ENCODE assay signal across 8 cellular contexts in the genomic region with DNA sequence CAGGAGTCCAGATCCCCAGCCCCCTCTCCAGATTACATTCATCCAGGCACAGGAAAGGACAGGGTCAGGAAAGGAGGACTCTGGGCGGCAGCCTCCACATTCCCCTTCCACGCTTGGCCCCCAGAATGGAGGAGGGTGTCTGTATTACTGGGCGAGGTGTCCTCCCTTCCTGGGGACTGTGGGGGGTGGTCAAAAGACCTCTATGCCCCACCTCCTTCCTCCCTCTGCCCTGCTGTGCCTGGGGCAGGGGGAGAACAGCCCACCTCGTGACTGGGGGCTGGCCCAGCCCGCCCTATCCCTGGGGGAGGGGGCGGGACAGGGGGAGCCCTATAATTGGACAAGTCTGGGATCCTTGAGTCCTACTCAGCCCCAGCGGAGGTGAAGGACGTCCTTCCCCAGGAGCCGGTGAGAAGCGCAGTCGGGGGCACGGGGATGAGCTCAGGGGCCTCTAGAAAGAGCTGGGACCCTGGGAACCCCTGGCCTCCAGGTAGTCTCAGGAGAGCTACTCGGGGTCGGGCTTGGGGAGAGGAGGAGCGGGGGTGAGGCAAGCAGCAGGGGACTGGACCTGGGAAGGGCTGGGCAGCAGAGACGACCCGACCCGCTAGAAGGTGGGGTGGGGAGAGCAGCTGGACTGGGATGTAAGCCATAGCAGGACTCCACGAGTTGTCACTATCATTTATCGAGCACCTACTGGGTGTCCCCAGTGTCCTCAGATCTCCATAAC. TPM values are rescaled to one million over a fixed set of nuclear protein-coding genes. Genes with fewer than 3 reads are reported as not detected.
DNase-seq lines count a peak whose midpoint lies in the region; ATAC-seq, FAIRE-seq and TF ChIP-seq lines count a peak whose summit lies in the region.

A gene (plus strand): TSS at position 360 of the 724 bp plus-strand sequence. CDS start 829 bp downstream, outside the sequence.

- H3K27ac ChIP-seq in cardiac muscle cell: peak within 1 kb of the TSS; percentile 79

- ATAC-seq in HG03565 (IDR thresholded peaks at IDR 0.05; ENCODE audit: unreplicated experiment): no peak
- no peak for ATAC-seq in HG02981 (IDR thresholded peaks at IDR 0.05; ENCODE audit: unreplicated experiment)

- FAIRE-seq in G401.6 (lab: Jason Lieb, UNC): peak; percentile 91

- TF ChIP-seq CTCF in WI38 (IDR thresholded peaks at IDR 0.05; ENCODE audit: low read depth, low read length): no peak
- TF ChIP-seq CTCF in cardiac muscle cell (IDR thresholded peaks at IDR 0.05; ENCODE audit: low read depth, low read length): no peak

- intact Hi-C loops in posterior vena cava (cut with DNase I): loop anchor here (2.0 to 5.0 kb wide), 2 partner anchors 37 to 45 kb away; a partner anchor contains a TSS

- H3K36me3 ChIP-seq in cardiac muscle cell: peaks cover 9% of the 10 kb centered on the region

- H3K4me3 ChIP-seq in WI38 (ENCODE audit: low read depth, low read length): peak within 1 kb of the TSS; percentile 29; the same call in 1 of the 2 replicates
- peak within 1 kb of the TSS; percentile 40 for H3K4me3 ChIP-seq in cardiac muscle cell

- no peaks in the 10 kb centered on the region for H3K9me3 ChIP-seq in cardiac muscle cell (ENCODE audit: low read depth)

- no peaks in the 10 kb centered on the region for H3K4me1 ChIP-seq in cardiac muscle cell (ENCODE audit: low read depth)

- peak; percentile 71 to 91 for DNase-seq in cardiac muscle cell (ENCODE audit: low read depth in 1 of 2, low spot score in 1 of 2)
- no peak for DNase-seq in posterior vena cava (ENCODE audit: low spot score)
- DNase-seq in SHP77 (lab: John Stamatoyannopoulos, UW): no peak
- DNase-seq in NCI-H1436 treated with DMSO at 0.1 percent for 48 hours (lab: John Stamatoyannopoulos, UW): no peak

- no peaks in the 10 kb centered on the region for H3K27me3 ChIP-seq in cardiac muscle cell

RNA-seq across cellular contexts. Expression of the gene that starts here (rescaled TPM):
- total RNA-seq in cardiac muscle cell (908 and 1,026 TPM in 2 replicates), posterior vena cava (10 to 100 TPM; 16.8 to 57.8 TPM)
- polyA plus RNA-seq in cardiac muscle cell: 517 and 749 TPM in 2 replicates

Comparison
In these comparisons a context has a peak if more than half of its experiments do, and no peak if none do; other contexts are left out.
1. RNA of the gene that starts here (total RNA-seq): 908 to 1,026 TPM in cardiac muscle cell; 16.8 to 57.8 TPM in posterior vena cava; every median in the first group is over 10 times any median in the second.
2. DNase-seq: peak in cardiac muscle cell (2 of 2); none in posterior vena cava (single experiment), SHP77 (0 of 2) and NCI-H1436 treated with DMSO at 0.1 percent for 48 hours (single experiment).